ENCODE assay signal across 1 cellular context in the genomic region with DNA sequence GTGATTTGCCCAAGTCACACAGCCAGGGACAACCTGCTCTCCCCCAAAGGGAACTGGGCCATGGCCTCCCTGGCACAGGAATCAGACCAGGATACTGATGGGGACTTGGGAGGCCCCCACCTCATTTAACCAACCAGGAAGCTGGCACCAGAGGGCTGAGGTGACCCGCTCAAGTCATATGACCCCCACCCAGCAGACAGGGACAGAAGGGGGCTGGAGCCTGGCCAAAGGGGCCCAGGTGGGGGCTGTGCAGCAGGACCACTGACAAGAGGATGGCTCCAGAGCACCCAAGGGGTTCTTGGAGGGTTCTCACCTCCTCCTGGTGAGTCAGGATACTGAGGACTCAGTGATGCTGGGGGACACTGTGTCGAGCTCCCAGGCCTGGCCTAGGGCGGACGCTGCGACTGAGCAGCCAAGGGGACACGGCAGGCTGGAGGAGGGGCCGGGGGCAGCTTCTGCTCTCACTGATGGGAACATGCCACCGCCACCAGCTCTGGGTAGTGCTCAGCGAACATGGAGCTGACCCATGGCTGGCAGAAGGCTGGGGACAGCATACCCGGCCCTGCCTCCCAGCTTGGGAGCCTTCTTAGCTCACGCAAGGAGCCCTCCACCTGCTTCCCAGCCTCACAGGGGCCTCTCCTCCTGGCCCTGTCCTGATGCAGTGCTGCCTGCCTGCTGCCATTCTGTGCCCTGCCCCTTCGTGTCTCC.
TF ChIP-seq lines count a peak whose summit lies in the region.

No MANE protein-coding gene starts in this region.

TF ChIP-seq in HepG2, 621 proteins besides CTCF, POLR2A, EP300 and RAD21 (continued from another document):
- TF ChIP-seq LRRFIP1 (CRISPR knock-in tag; conservative IDR thresholded peaks at IDR 0.05) (no peak), KAT8 (CRISPR knock-in tag; IDR thresholded peaks at IDR 0.05) (no peak), ZNF781 (CRISPR knock-in tag; IDR thresholded peaks at IDR 0.05; ENCODE audit: borderline replicate concordance, not compliant biosample characterization) (no peak), ZNF430 (CRISPR knock-in tag; IDR thresholded peaks at IDR 0.05) (no peak), HMGA1 (CRISPR knock-in tag; conservative IDR thresholded peaks at IDR 0.05) (no peak), ZBTB3 (CRISPR knock-in tag; IDR thresholded peaks at IDR 0.05; ENCODE audit: borderline replicate concordance, low read depth) (no peak), ZNF768 (CRISPR knock-in tag; IDR thresholded peaks at IDR 0.05) (no peak), ZNF577 (CRISPR knock-in tag; IDR thresholded peaks at IDR 0.05; ENCODE audit: borderline replicate concordance, low read depth) (no peak), AHR (CRISPR knock-in tag; IDR thresholded peaks at IDR 0.05) (no peak), ZNF670 (CRISPR knock-in tag; IDR thresholded peaks at IDR 0.05; ENCODE audit: borderline replicate concordance) (no peak), ZNF136 (CRISPR knock-in tag; IDR thresholded peaks at IDR 0.05; ENCODE audit: low read depth) (no peak)
- TF ChIP-seq, protein P1, sequence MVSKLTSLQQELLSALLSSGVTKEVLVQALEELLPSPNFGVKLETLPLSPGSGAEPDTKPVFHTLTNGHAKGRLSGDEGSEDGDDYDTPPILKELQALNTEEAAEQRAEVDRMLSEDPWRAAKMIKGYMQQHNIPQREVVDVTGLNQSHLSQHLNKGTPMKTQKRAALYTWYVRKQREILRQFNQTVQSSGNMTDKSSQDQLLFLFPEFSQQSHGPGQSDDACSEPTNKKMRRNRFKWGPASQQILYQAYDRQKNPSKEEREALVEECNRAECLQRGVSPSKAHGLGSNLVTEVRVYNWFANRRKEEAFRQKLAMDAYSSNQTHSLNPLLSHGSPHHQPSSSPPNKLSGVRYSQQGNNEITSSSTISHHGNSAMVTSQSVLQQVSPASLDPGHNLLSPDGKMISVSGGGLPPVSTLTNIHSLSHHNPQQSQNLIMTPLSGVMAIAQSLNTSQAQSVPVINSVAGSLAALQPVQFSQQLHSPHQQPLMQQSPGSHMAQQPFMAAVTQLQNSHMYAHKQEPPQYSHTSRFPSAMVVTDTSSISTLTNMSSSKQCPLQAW (CRISPR knock-in tag; IDR thresholded peaks at IDR 0.05): no peak
